In the genomic region with DNA sequence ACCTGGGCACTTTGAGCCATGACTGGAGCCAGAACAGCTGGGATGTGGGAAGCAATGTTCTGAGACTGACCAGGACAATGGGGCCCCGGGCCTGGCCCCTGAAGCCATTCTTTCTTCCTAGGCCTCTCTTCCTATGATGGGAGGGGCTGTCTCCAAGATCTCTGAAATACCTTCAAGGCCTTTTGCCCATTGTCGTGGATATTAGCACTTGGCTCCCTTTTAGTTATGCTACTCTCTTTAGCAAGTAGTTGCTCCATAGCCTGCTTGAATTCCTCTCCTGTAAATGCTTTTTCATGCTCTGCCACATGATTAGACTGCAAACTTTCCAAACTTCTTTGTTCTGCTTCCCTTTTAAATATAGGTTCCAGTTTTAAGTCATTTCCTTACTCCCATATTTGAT, we compare ENCODE assay signal across 23 cellular contexts.
"Had no signal": no experiment of that assay in that cellular context is flagged by ENCODE, and none has a peak within 500 bp of the region (broad histone marks: within the 10 kb centered on the region; RNA-seq: fewer than 3 reads in every experiment).

No MANE protein-coding gene starts in this region.

- H3K27ac ChIP-seq: RWPE1 had no signal

- H3K27me3 ChIP-seq: MG63 had no signal

- H3K9me2 ChIP-seq: SK-N-SH had no signal

- H3K4me3 ChIP-seq: MG63 had no signal

- DNase-seq: IMR-90, Karpas-422, KG1, MG63, NCI-H1092 treated with DMSO at 0.1 percent for 48 hours, NCI-H1436, NCI-H187, NCI-H2029, NCI-H2081 treated with DMSO at 0.1 percent for 48 hours, NCI-H2171, NCI-H226, NCI-H446, NCI-H510A, NCI-H524 treated with DMSO at 0.1 percent for 48 hours, NCI-H69, NCI-H774, PC-3, SHP77, SK-N-SH, T-helper 1 cell had no signal

- H3K9ac ChIP-seq: SK-N-SH had no signal

- H3K36me3 ChIP-seq: MG63 had no signal

- ATAC-seq: HepG2, Panc1, PC-3 had no signal

- H3K4me2 ChIP-seq: SK-N-SH had no signal

- H3K9me3 ChIP-seq: MG63, SK-N-SH had no signal
